Comparison of ENCODE assay signal across 19 cellular contexts in genomic region chr10:6194291-6194690, GRCh38. TPM values are rescaled to one million over a fixed set of nuclear protein-coding genes. Genes with fewer than 3 reads are reported as not detected.
DNase-seq lines count a peak whose midpoint lies in the region; ATAC-seq, FAIRE-seq and TF ChIP-seq lines count a peak whose summit lies in the region.
"Had no signal": no experiment of that assay in that cellular context is flagged by ENCODE, and none has a peak within 500 bp of the region (broad histone marks: within the 10 kb centered on the region; RNA-seq: fewer than 3 reads in every experiment).

No MANE protein-coding gene starts in this region.

- H3K4me3 Mint-ChIP-seq in activated naive CD8-positive, alpha-beta T cell: no peak overlapping the region
- H3K4me3 Mint-ChIP-seq in activated naive CD8-positive, alpha-beta T cell treated with anti-CD3 and anti-CD28 coated beads for 36 hours: no peak overlapping the region
- H3K4me3 Mint-ChIP-seq: CD4-positive, CD25-positive, alpha-beta regulatory T cell had no signal

- H3K4me1 ChIP-seq in endothelial cell of umbilical vein (ENCODE audit: control insufficient read depth, extremely low read depth, insufficient read depth, low read length) (peaks cover 8% of the 10 kb centered on the region), gastrocnemius medialis (peaks cover 73 to 86% of the 10 kb centered on the region in 2 donors)

- H3K9me1 ChIP-seq in endothelial cell of umbilical vein (replicated peaks; ENCODE audit: control insufficient read depth, extremely low read depth, insufficient read depth, low read length): no peaks in the 10 kb centered on the region

- H3K9ac ChIP-seq in endothelial cell of umbilical vein (replicated peaks; ENCODE audit: extremely low read depth, insufficient read depth, low read length): no peak overlapping the region
- H3K9ac ChIP-seq: GM23248 had no signal

- in situ Hi-C loops in gastrocnemius medialis (cut with MboI; ENCODE audit: low sequenced_read_pairs in 4 of 4): loop anchor here in 1 of 4 donors (25.0 kb wide), 1 partner anchor 1532 kb away; no protein-coding TSS in a partner anchor

- BruUV-seq in endothelial cell of umbilical vein (replicated peaks; lab: Mats Ljungman, UMichigan): no TSS peak

- ATAC-seq in gastrocnemius medialis: no peak
- ATAC-seq in GM18511 (IDR thresholded peaks at IDR 0.05; ENCODE audit: unreplicated experiment): no peak
- ATAC-seq: A549, Right ventricle myocardium inferior had no signal

- H3K9me3 ChIP-seq in endothelial cell of umbilical vein (replicated peaks; ENCODE audit: control insufficient read depth, insufficient read depth, low read length) (no peaks in the 10 kb centered on the region), gastrocnemius medialis (no peaks in the 10 kb centered on the region)
- H3K9me3 ChIP-seq: A549 had no signal

- no peak for DNase-seq in activated naive CD8-positive, alpha-beta T cell treated with anti-CD3 and anti-CD28 coated beads for 36 hours
- DNase-seq in endothelial cell of umbilical vein (ENCODE audit: low read depth, low spot score) (no peak), gastrocnemius medialis (no peak), HEK293T (ENCODE audit: extremely low spot score) (no peak), DMS53 treated with DMSO at 0.1 percent for 48 hours (lab: John Stamatoyannopoulos, UW; ENCODE audit: unreplicated experiment) (no peak)
- DNase-seq: CD4-positive, CD25-positive, alpha-beta regulatory T cell; DMS79 treated with DMSO at 0.1 percent for 48 hours; GM23248; MV-4-11; NCI-H1417 treated with DMSO at 0.1 percent for 48 hours; NCI-H2029 treated with DMSO at 0.1 percent for 48 hours; NCI-H345 had no signal

- H3K9me3 Mint-ChIP-seq in activated naive CD8-positive, alpha-beta T cell (ENCODE audit: low read depth): no peaks in the 10 kb centered on the region
- no peaks in the 10 kb centered on the region for H3K9me3 Mint-ChIP-seq in activated naive CD8-positive, alpha-beta T cell treated with anti-CD3 and anti-CD28 coated beads for 36 hours
- H3K9me3 Mint-ChIP-seq: CD4-positive, CD25-positive, alpha-beta regulatory T cell had no signal

- H3K27ac ChIP-seq in endothelial cell of umbilical vein (ENCODE audit: insufficient read depth, low read depth, low read length) (no peak overlapping the region), gastrocnemius medialis (peak overlapping the region; percentile 89 to 98 (median 95))
- H3K27ac ChIP-seq: A549, GM23248 had no signal

- TF ChIP-seq CTCF in endothelial cell of umbilical vein (IDR thresholded peaks at IDR 0.05; ENCODE audit: extremely low read depth in 1 of 2, insufficient read depth in 1 of 2, low read depth in 1 of 2, low read length in 2 of 2) (no peak), gastrocnemius medialis (IDR thresholded peaks at IDR 0.05 in 4 of 5, conservative IDR thresholded peaks at IDR 0.05 in 1 of 5) (no peak)

- peaks cover 6% of the 10 kb centered on the region for H3K79me2 ChIP-seq in endothelial cell of umbilical vein (ENCODE audit: control insufficient read depth, insufficient read depth, low read length)

- TF ChIP-seq POLR2A in endothelial cell of umbilical vein (IDR thresholded peaks at IDR 0.05; ENCODE audit: low read depth, low read length) (no peak), gastrocnemius medialis (IDR thresholded peaks at IDR 0.05) (no peak)

- intact Hi-C loops in endothelial cell of umbilical vein (cut with micrococcal nuclease) (no loop called here), gastrocnemius medialis (cut with DNase I; ENCODE audit: low total_unique reads) (no loop called here)

- POLR2A ChIA-PET in endothelial cell of umbilical vein (lab: Charles Lee) (no interaction called here), HEK293T (lab: Yijun Ruan, JAX) (interaction anchor here (1.6 kb wide), 1 partner anchor 8 kb away, joined by 6 read pairs; the partner anchor contains the start of gene PFKFB3)

- peak; percentile 64 for FAIRE-seq in endothelial cell of umbilical vein (lab: Jason Lieb, UNC)
- FAIRE-seq: A549, G401.6, GM12891, HTR-8/SVneo had no signal

- no peaks in the 10 kb centered on the region for H3K36me3 ChIP-seq in endothelial cell of umbilical vein (ENCODE audit: control insufficient read depth in 2 of 2, extremely low read depth in 1 of 2, insufficient read depth in 2 of 2, low read length in 2 of 2)
- no peaks in the 10 kb centered on the region for H3K36me3 ChIP-seq in gastrocnemius medialis

- no peaks in the 10 kb centered on the region for H3K27me3 Mint-ChIP-seq in activated naive CD8-positive, alpha-beta T cell
- no peaks in the 10 kb centered on the region for H3K27me3 Mint-ChIP-seq in activated naive CD8-positive, alpha-beta T cell treated with anti-CD3 and anti-CD28 coated beads for 36 hours
- H3K27me3 Mint-ChIP-seq: CD4-positive, CD25-positive, alpha-beta regulatory T cell had no signal

- H2AFZ ChIP-seq in endothelial cell of umbilical vein (ENCODE audit: low read depth, low read length): no peak overlapping the region
- H2AFZ ChIP-seq: GM23248 had no signal

- H3K4me1 Mint-ChIP-seq in activated naive CD8-positive, alpha-beta T cell (ENCODE audit: low read depth): peaks cover 25% of the 10 kb centered on the region
- peaks cover 45% of the 10 kb centered on the region for H3K4me1 Mint-ChIP-seq in activated naive CD8-positive, alpha-beta T cell treated with anti-CD3 and anti-CD28 coated beads for 36 hours

- H3K36me3 Mint-ChIP-seq in activated naive CD8-positive, alpha-beta T cell: peaks cover 8% of the 10 kb centered on the region
- peaks cover 19% of the 10 kb centered on the region for H3K36me3 Mint-ChIP-seq in activated naive CD8-positive, alpha-beta T cell treated with anti-CD3 and anti-CD28 coated beads for 36 hours

- H3K4me2 ChIP-seq in endothelial cell of umbilical vein (ENCODE audit: insufficient read depth, low read length): no peak overlapping the region
- H3K4me2 ChIP-seq: A549 had no signal

- peak overlapping the region; percentile 22 for H3K27ac Mint-ChIP-seq in activated naive CD8-positive, alpha-beta T cell
- H3K27ac Mint-ChIP-seq in activated naive CD8-positive, alpha-beta T cell treated with anti-CD3 and anti-CD28 coated beads for 36 hours: no peak overlapping the region

- H3K27me3 ChIP-seq in endothelial cell of umbilical vein (ENCODE audit: control insufficient read depth in 2 of 2, insufficient read depth in 2 of 2, low read length in 2 of 2) (no peaks in the 10 kb centered on the region), gastrocnemius medialis (no peaks in the 10 kb centered on the region)

- H4K20me1 ChIP-seq in endothelial cell of umbilical vein (replicated peaks; ENCODE audit: control insufficient read depth, extremely low read depth, insufficient read depth, low read length): no peaks in the 10 kb centered on the region

- dilution Hi-C loops in endothelial cell of umbilical vein (cut with MboI; ENCODE audit: extremely low pct_ligation_motif_present, low sequenced_read_pairs): no loop called here

- CTCF ChIA-PET in endothelial cell of umbilical vein (lab: Charles Lee) (interaction anchor here (0.9 to 1.8 kb wide), 3 partner anchors 21 to 208 kb away, joined by 3 to 5 read pairs (median 3); no protein-coding TSS in a partner anchor), HEK293T (lab: Yijun Ruan, JAX) (interaction anchor here (1.1 to 1.8 kb wide), 2 partner anchors 8 to 207 kb away, joined by 3 to 6 read pairs; partner anchors contain the start of gene PFKFB3)

- no peak overlapping the region for H3K4me3 ChIP-seq in endothelial cell of umbilical vein (replicated peaks in 1 of 3; ENCODE audit: insufficient read depth in 1 of 3, low read depth in 1 of 3, low read length in 3 of 3)
- H3K4me3 ChIP-seq in gastrocnemius medialis: no peak overlapping the region
- H3K4me3 ChIP-seq: A549, GM23248 had no signal

TF ChIP-seq in endothelial cell of umbilical vein, 7 proteins besides CTCF, POLR2A, EP300 and RAD21 (continues in another document):
- TF ChIP-seq GATA2 (IDR thresholded peaks at IDR 0.05; ENCODE audit: insufficient read depth, insufficient read length, low read depth, low read length) (no peak), FOS (IDR thresholded peaks at IDR 0.05; ENCODE audit: borderline replicate concordance, insufficient read depth, low read length) (no peak), POLR2AphosphoS5 (IDR thresholded peaks at IDR 0.05; ENCODE audit: insufficient read depth, low read depth, low read length) (no peak), MYC (IDR thresholded peaks at IDR 0.05; ENCODE audit: low read depth, low read length) (no peak), JUN (IDR thresholded peaks at IDR 0.05; ENCODE audit: borderline replicate concordance, insufficient read depth, insufficient read length, low read depth) (no peak), MAX (IDR thresholded peaks at IDR 0.05; ENCODE audit: insufficient read depth, insufficient read length) (no peak)

TF ChIP-seq in HEK293T, 16 proteins besides CTCF, POLR2A, EP300 and RAD21:
- no peak for TF ChIP-seq NFRKB (IDR thresholded peaks at IDR 0.05)
- no peak for TF ChIP-seq LEF1 (IDR thresholded peaks at IDR 0.05; ENCODE audit: borderline replicate concordance)
- no peak for TF ChIP-seq SP1 (IDR thresholded peaks at IDR 0.05)
- no peak for TF ChIP-seq ZNF384 (IDR thresholded peaks at IDR 0.05)
- TF ChIP-seq FOXA1 (IDR thresholded peaks at IDR 0.05): no peak
- TF ChIP-seq FOXM1 (IDR thresholded peaks at IDR 0.05; ENCODE audit: borderline replicate concordance): no peak
- TF ChIP-seq TARDBP (IDR thresholded peaks at IDR 0.05): no peak
- no peak for TF ChIP-seq BHLHE40 (IDR thresholded peaks at IDR 0.05; ENCODE audit: borderline replicate concordance)
- TF ChIP-seq ARNT (IDR thresholded peaks at IDR 0.05): no peak

RNA-seq across cellular contexts. Expression of gene PFKFB3, which starts 8.4 kb away (rescaled TPM):
- 10 to 100 TPM; 72.6 to 73.0 TPM for total RNA-seq in activated naive CD8-positive, alpha-beta T cell treated with anti-CD3 and anti-CD28 coated beads for 36 hours
- total RNA-seq in endothelial cell of umbilical vein (33.7 and 35.6 TPM in 2 replicates), gastrocnemius medialis (1,000 to 10,000 TPM in 1 of 4 donors, 100 to 1,000 TPM in 3; 218 to 1,159 (median 337) TPM)
- 15.8 and 17.2 TPM in 2 replicates for polyA plus RNA-seq in endothelial cell of umbilical vein
- 18.2 and 20.0 TPM in 2 replicates for polyA plus RNA-seq in endothelial cell of umbilical vein (2011; cell fraction: cytosol; rRNA removed)
- 42.0 and 46.8 TPM in 2 replicates for polyA plus RNA-seq in endothelial cell of umbilical vein (2011; cell fraction: nucleus; rRNA removed)
- polyA plus RNA-seq in endothelial cell of umbilical vein (2012): 44.1 and 44.3 TPM in 2 replicates
- polyA minus RNA-seq in endothelial cell of umbilical vein: 17.7 and 20.3 TPM in 2 replicates
- polyA minus RNA-seq in endothelial cell of umbilical vein (2011; cell fraction: cytosol; rRNA and poly(A)+ RNA removed): 5.9 TPM
- 14.9 and 17.9 TPM in 2 replicates for polyA minus RNA-seq in endothelial cell of umbilical vein (2011; cell fraction: nucleus; rRNA and poly(A)+ RNA removed)
